Comparison of ENCODE assay signal across 1 cellular context in genomic region chr9:127608104-127608966, GRCh38.
TF ChIP-seq lines count a peak whose summit lies in the region.

No MANE protein-coding gene starts in this region.

TF ChIP-seq in WTC11, 78 proteins besides CTCF, POLR2A, EP300 and RAD21 (continued from another document and continues in another):
- no peak for TF ChIP-seq ZSCAN18 (CRISPR knock-in tag; IDR thresholded peaks at IDR 0.05)
- peak; percentile 90 for TF ChIP-seq ZNF281 (CRISPR knock-in tag; IDR thresholded peaks at IDR 0.05)
- TF ChIP-seq SMAD4 (CRISPR knock-in tag; IDR thresholded peaks at IDR 0.05) = no peak
- no peak for TF ChIP-seq ATF1 (CRISPR knock-in tag; IDR thresholded peaks at IDR 0.05)
- no peak for TF ChIP-seq MXD4 (CRISPR knock-in tag; IDR thresholded peaks at IDR 0.05; ENCODE audit: borderline replicate concordance)
- TF ChIP-seq NFYB (CRISPR knock-in tag; conservative IDR thresholded peaks at IDR 0.05; ENCODE audit: low read depth) = 0 out of 2 replicates have a peak, but pooled peaks have one; percentile 21
- TF ChIP-seq ZNF317 (CRISPR knock-in tag; IDR thresholded peaks at IDR 0.05; ENCODE audit: borderline replicate concordance, low read depth) = peak; percentile 57; the same call in 1 of the 2 replicates
- TF ChIP-seq AR (CRISPR knock-in tag; IDR thresholded peaks at IDR 0.05) = no peak
- TF ChIP-seq ZNF232 (CRISPR knock-in tag; IDR thresholded peaks at IDR 0.05) = peak; percentile 95
- TF ChIP-seq NFE2L1 (CRISPR knock-in tag; IDR thresholded peaks at IDR 0.05) = peak; percentile 96
- TF ChIP-seq NR1H2 (CRISPR knock-in tag; IDR thresholded peaks at IDR 0.05) = no peak
- peak; percentile 99 for TF ChIP-seq USF2 (CRISPR knock-in tag; IDR thresholded peaks at IDR 0.05)
- TF ChIP-seq ZNF423 (CRISPR knock-in tag; IDR thresholded peaks at IDR 0.05) = peak; percentile 22; the same call in 1 of the 2 replicates
- peak; percentile 98 for TF ChIP-seq USF1 (CRISPR knock-in tag; IDR thresholded peaks at IDR 0.05)
- TF ChIP-seq HMGXB4 (CRISPR knock-in tag; IDR thresholded peaks at IDR 0.05) = peak; percentile 86
- TF ChIP-seq ZBTB21 (CRISPR knock-in tag; IDR thresholded peaks at IDR 0.05; ENCODE audit: borderline replicate concordance) = peak; percentile 87; the same call in 1 of the 2 replicates
- no peak for TF ChIP-seq ERG (CRISPR knock-in tag; IDR thresholded peaks at IDR 0.05)
- peak; percentile 96 for TF ChIP-seq MAX (CRISPR knock-in tag; IDR thresholded peaks at IDR 0.05)
- 0 out of 2 replicates have a peak, but pooled peaks have one; percentile 51 for TF ChIP-seq E2F1 (CRISPR knock-in tag; IDR thresholded peaks at IDR 0.05)
- peak; percentile 77; the same call in 1 of the 2 replicates for TF ChIP-seq TCF7 (CRISPR knock-in tag; IDR thresholded peaks at IDR 0.05; ENCODE audit: low read depth)
- peak; percentile 99 for TF ChIP-seq ZNF263 (CRISPR knock-in tag; IDR thresholded peaks at IDR 0.05; ENCODE audit: low read depth)
- no peak for TF ChIP-seq PRDM15 (CRISPR knock-in tag; IDR thresholded peaks at IDR 0.05)
- TF ChIP-seq CBFB (CRISPR knock-in tag; IDR thresholded peaks at IDR 0.05; ENCODE audit: low read depth) = 0 out of 2 replicates have a peak, but pooled peaks have one; percentile 65
- peak; percentile 39; the same call in 1 of the 2 replicates for TF ChIP-seq ATF2 (CRISPR knock-in tag; IDR thresholded peaks at IDR 0.05; ENCODE audit: borderline replicate concordance, low read depth)
- no peak for TF ChIP-seq OVOL2 (CRISPR knock-in tag; IDR thresholded peaks at IDR 0.05; ENCODE audit: borderline replicate concordance)
- TF ChIP-seq TP53 (CRISPR knock-in tag; IDR thresholded peaks at IDR 0.05) = peak; percentile 84; the same call in 1 of the 2 replicates
- no peak for TF ChIP-seq ARID4B (CRISPR knock-in tag; IDR thresholded peaks at IDR 0.05; ENCODE audit: borderline replicate concordance)
